In genomic region chr9:133788045-133788818, GRCh38 we compare ENCODE assay signal across 1 cellular context.
A peak's percentile ranks its signal among the peaks of the same experiment; 100 is the strongest.
TF ChIP-seq lines count a peak whose summit lies in the region.

No MANE protein-coding gene starts in this region.

TF ChIP-seq in HepG2, 621 proteins besides CTCF, POLR2A, EP300 and RAD21:
- peak; percentile 67 for TF ChIP-seq AGO2 (optimal IDR thresholded peaks at IDR 0.05; ENCODE audit: low read depth, low read length)
- no peak for TF ChIP-seq SKIL (CRISPR knock-in tag; IDR thresholded peaks at IDR 0.05; ENCODE audit: borderline replicate concordance)
- no peak for TF ChIP-seq ZNF670 (CRISPR knock-in tag; IDR thresholded peaks at IDR 0.05; ENCODE audit: borderline replicate concordance)
- TF ChIP-seq RBM22 (optimal IDR thresholded peaks at IDR 0.05; ENCODE audit: low read length) = peak; percentile 54
TF ChIP-seq in HepG2: peak in this region for 2.
